Comparison of ENCODE assay signal across 8 cellular contexts in the genomic region with DNA sequence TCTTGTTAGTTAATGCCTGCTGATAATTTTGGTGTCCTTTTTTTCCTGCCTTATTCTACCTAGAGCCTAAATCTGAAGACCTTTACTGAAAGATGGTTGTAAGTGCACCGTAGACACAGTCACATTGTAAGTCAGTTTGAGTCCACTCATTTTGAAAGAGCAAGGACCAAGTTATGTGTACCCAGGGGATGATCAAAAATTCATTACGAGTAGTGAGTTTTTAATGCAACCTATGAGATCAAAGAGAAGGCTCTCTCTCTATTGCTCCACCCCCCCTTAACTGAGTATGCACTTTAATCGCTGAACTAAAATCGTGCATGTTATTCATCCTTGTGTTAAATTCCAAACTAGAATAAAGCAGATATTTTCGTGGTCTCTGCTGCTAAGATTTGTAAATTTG. TPM values are rescaled to one million over a fixed set of nuclear protein-coding genes. Genes with fewer than 3 reads are reported as not detected.
DNase-seq lines count a peak whose midpoint lies in the region; ATAC-seq and TF ChIP-seq lines count a peak whose summit lies in the region.

No MANE protein-coding gene starts in this region.

- H3K4me1 ChIP-seq in duodenal mucosa (ENCODE audit: control insufficient read depth in 1 of 2, insufficient read depth in 2 of 2, low read length in 2 of 2) (peaks cover 5 to 29% of the 10 kb centered on the region in 2 donors), psoas muscle (peaks cover 30% of the 10 kb centered on the region)
- H3K4me1 ChIP-seq in effector memory CD4-positive, alpha-beta T cell (ENCODE audit: control insufficient read depth, insufficient read depth, low read length, poor library complexity, severe bottlenecking): peaks cover 17% of the 10 kb centered on the region

- H3K9me3 ChIP-seq in duodenal mucosa (ENCODE audit: control insufficient read depth in 1 of 2, low read length in 2 of 2) (no peaks in the 10 kb centered on the region), psoas muscle (no peaks in the 10 kb centered on the region)
- no peaks in the 10 kb centered on the region for H3K9me3 ChIP-seq in effector memory CD4-positive, alpha-beta T cell (ENCODE audit: control insufficient read depth, low read length)

- intact Hi-C loops in psoas muscle (cut with DNase I): loop anchor here in 1 of 2 donors (10.0 kb wide), 2 partner anchors 189 to 211 kb away; partner anchors contain the start of gene MBNL2

- WGBS in psoas muscle, 3 donors: 9 to 19% (median 9%) methylated on average over 5 of the region's 5 CpGs

- no peak overlapping the region for H3K9ac ChIP-seq in duodenal mucosa (ENCODE audit: low read depth in 1 of 2, low read length in 2 of 2)

- no peak for TF ChIP-seq CTCF in GM12875 (IDR thresholded peaks at IDR 0.05; ENCODE audit: borderline replicate concordance, insufficient read depth, low read depth, low read length)
- no peak for TF ChIP-seq CTCF in psoas muscle (IDR thresholded peaks at IDR 0.05)

- peak overlapping the region; percentile 77 for H3K4me3 ChIP-seq in GM12875 (ENCODE audit: low read depth, low read length)
- peak overlapping the region; percentile 28 to 42 for H3K4me3 ChIP-seq in duodenal mucosa (ENCODE audit: low read depth in 1 of 2, low read length in 2 of 2)
- peak overlapping the region; percentile 84 for H3K4me3 ChIP-seq in psoas muscle
- no peak overlapping the region for H3K4me3 ChIP-seq in effector memory CD4-positive, alpha-beta T cell (ENCODE audit: insufficient read depth, low read depth, low read length, poor library complexity, severe bottlenecking)

- H3K27me3 ChIP-seq in duodenal mucosa (ENCODE audit: control insufficient read depth in 1 of 2, insufficient read depth in 2 of 2, low read length in 2 of 2) (no peaks in the 10 kb centered on the region), psoas muscle (ENCODE audit: insufficient read depth in 3 of 3, low read length in 2 of 3) (no peaks in the 10 kb centered on the region)
- H3K27me3 ChIP-seq in effector memory CD4-positive, alpha-beta T cell (replicated peaks; ENCODE audit: control insufficient read depth, insufficient read depth, low read length, poor library complexity, severe bottlenecking): no peaks in the 10 kb centered on the region

- no peak for ATAC-seq in psoas muscle
- ATAC-seq in GM18520 (IDR thresholded peaks at IDR 0.05; ENCODE audit: unreplicated experiment): no peak
- no peak for ATAC-seq in GM18907 (IDR thresholded peaks at IDR 0.05; ENCODE audit: unreplicated experiment)

- no peaks in the 10 kb centered on the region for H3K36me3 ChIP-seq in duodenal mucosa (ENCODE audit: control insufficient read depth in 1 of 2, insufficient read depth in 2 of 2, low read length in 2 of 2)
- H3K36me3 ChIP-seq in psoas muscle (ENCODE audit: insufficient read depth in 1 of 2, low read depth in 1 of 2): peaks cover 0 to 20% of the 10 kb centered on the region in 2 donors
- no peaks in the 10 kb centered on the region for H3K36me3 ChIP-seq in effector memory CD4-positive, alpha-beta T cell (ENCODE audit: control insufficient read depth, insufficient read depth, low read length)

- H3K27ac ChIP-seq in duodenal mucosa (ENCODE audit: low read depth, low read length): no peak overlapping the region
- no peak overlapping the region for H3K27ac ChIP-seq in psoas muscle
- no peak overlapping the region for H3K27ac ChIP-seq in effector memory CD4-positive, alpha-beta T cell (ENCODE audit: insufficient read depth, low read length, poor library complexity, severe bottlenecking)

- DNase-seq in NCI-H69 (lab: John Stamatoyannopoulos, UW): peak; percentile 50
- DNase-seq in psoas muscle: no peak
- no peak for DNase-seq in AG20443 (ENCODE audit: low spot score)
- no peak for DNase-seq in effector memory CD4-positive, alpha-beta T cell

RNA-seq across cellular contexts. Expression of gene RAP2A, which starts 1.8 kb away (rescaled TPM):
- 10 to 100 TPM; 11.1 to 35.7 (median 20.4) TPM for total RNA-seq in psoas muscle
- 10 to 100 TPM in 1 of 3 donors, 1 to 10 TPM in 2; 3.8 to 11.4 (median 5.2) TPM for polyA plus RNA-seq in psoas muscle
